8 cellular contexts compared by ENCODE assay signal in the genomic region with DNA sequence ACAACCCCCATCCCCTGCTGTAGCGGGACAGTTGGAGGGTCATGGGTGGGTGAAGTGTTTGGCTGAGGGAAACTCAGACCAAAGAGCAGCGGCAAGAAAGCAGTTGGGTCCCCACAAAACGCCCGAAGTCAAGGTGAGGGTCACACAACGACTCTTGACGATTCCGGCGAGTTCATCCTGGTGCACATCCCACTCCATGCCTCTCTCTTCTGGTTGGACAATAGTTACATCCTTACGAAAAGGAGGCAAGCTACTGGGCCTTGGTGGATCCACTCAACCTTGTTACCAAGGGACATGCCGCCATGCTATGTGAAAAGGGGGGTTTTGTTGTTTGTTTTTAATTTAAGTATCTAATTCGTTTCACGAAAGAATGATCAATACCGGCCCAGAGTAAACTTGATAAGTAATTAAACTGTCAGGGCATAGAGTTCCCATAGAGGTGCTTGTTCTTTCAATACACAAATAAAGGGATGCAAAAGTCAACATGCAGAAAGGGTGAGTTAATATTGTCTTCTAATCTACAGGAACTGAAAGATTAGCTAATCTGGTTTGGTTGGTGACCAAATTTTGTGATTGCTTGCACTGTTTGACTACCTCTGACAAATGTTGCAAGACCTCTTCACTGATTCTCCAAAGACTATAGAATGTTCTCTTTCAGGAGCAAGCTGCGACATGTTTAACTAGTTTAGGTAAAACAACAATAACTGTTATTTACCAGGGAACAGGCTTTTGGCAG. TPM values are rescaled to one million over a fixed set of nuclear protein-coding genes. Genes with fewer than 3 reads are reported as not detected.
DNase-seq lines count a peak whose midpoint lies in the region; ATAC-seq and TF ChIP-seq lines count a peak whose summit lies in the region.

No MANE protein-coding gene starts in this region.

- peak overlapping the region; percentile 65 for H3K4me2 ChIP-seq in KMS-11

- peaks cover 8% of the 10 kb centered on the region; the same call in 1 of the 2 replicates for H3K36me3 ChIP-seq in ES-I3 (ENCODE audit: insufficient read depth, low read length)
- H3K36me3 ChIP-seq in KMS-11 (ENCODE audit: insufficient read depth), result peaks cover 7% of the 10 kb centered on the region; the same call in 1 of the 2 replicates

- in situ Hi-C loops in KBM-7 (cut with MboI; ENCODE audit: low pct_unique_long_range_greater_than_20kb, low sequenced_read_pairs), result no loop called here

- H3K4me1 ChIP-seq in ES-I3 (ENCODE audit: insufficient read depth, low read length) (no peaks in the 10 kb centered on the region), KMS-11 (ENCODE audit: low read depth, poor library complexity, severe bottlenecking) (peaks cover 24% of the 10 kb centered on the region)

- CTCF ChIA-PET in activated CD8-positive, alpha-beta T cell treated with anti-CD3 and anti-CD28 coated beads, Interleukin-2, amount 10 ng/mL, durations not matched to agents 7 days and 5 days (lab: Charles Lee), result interaction anchor here (0.8 kb wide), 1 partner anchor 18 kb away, joined by 3 read pairs; no protein-coding TSS in a partner anchor

- H2AFZ ChIP-seq in KMS-11 (ENCODE audit: low read depth), result peak overlapping the region; percentile 99

- H3K9ac ChIP-seq in ES-I3 (ENCODE audit: low read depth, low read length) (peak overlapping the region; percentile 95), KMS-11 (peak overlapping the region; percentile 95)

- POLR2A ChIA-PET in activated CD8-positive, alpha-beta T cell treated with anti-CD3 and anti-CD28 coated beads, Interleukin-2, amount 10 ng/mL, durations not matched to agents 7 days and 5 days (lab: Charles Lee), result interaction anchor here (1.1 kb wide), 1 partner anchor 169 kb away, joined by 5 read pairs; a partner anchor contains a TSS

- peaks cover 36% of the 10 kb centered on the region for H3K4me1 Mint-ChIP-seq in activated CD8-positive, alpha-beta T cell treated with anti-CD3 and anti-CD28 coated beads, Interleukin-2, amount 10 ng/mL, durations not matched to agents 7 days and 5 days (ENCODE audit: low read depth)
- H3K4me1 Mint-ChIP-seq in osteocyte (ENCODE audit: unreplicated experiment), result peaks cover 44% of the 10 kb centered on the region

- no peaks in the 10 kb centered on the region for H3K27me3 Mint-ChIP-seq in activated CD8-positive, alpha-beta T cell treated with anti-CD3 and anti-CD28 coated beads, Interleukin-2, amount 10 ng/mL, durations not matched to agents 7 days and 5 days (ENCODE audit: low read depth)
- H3K27me3 Mint-ChIP-seq in osteocyte (ENCODE audit: unreplicated experiment), result no peaks in the 10 kb centered on the region

- no peaks in the 10 kb centered on the region; the same call in 1 of the 2 replicates for H3K9me3 ChIP-seq in ES-I3 (ENCODE audit: control insufficient read depth, insufficient read depth, low read length)

- H4K20me1 ChIP-seq in KMS-11 (ENCODE audit: insufficient read depth), result no peaks in the 10 kb centered on the region

- H3K27me3 ChIP-seq in KMS-11 (ENCODE audit: insufficient read depth, low read depth), result no peaks in the 10 kb centered on the region

- H3K4me3 ChIP-seq in KMS-11 (IDR thresholded peaks at IDR 0.05; ENCODE audit: insufficient read depth, low read depth, low read length), result no peak overlapping the region

- peak overlapping the region; percentile 99 for H3K4me3 Mint-ChIP-seq in activated CD8-positive, alpha-beta T cell treated with anti-CD3 and anti-CD28 coated beads, Interleukin-2, amount 10 ng/mL, durations not matched to agents 7 days and 5 days
- peak overlapping the region; percentile 96 for H3K4me3 Mint-ChIP-seq in osteocyte (ENCODE audit: unreplicated experiment)

- no peak for TF ChIP-seq CTCF in KMS-11 (conservative IDR thresholded peaks at IDR 0.05; ENCODE audit: low read depth, low read length)
- no peak for TF ChIP-seq CTCF in osteocyte (IDR thresholded peaks at IDR 0.05)

- H3K9me3 Mint-ChIP-seq in activated CD8-positive, alpha-beta T cell treated with anti-CD3 and anti-CD28 coated beads, Interleukin-2, amount 10 ng/mL, durations not matched to agents 7 days and 5 days (ENCODE audit: insufficient read depth), result no peaks in the 10 kb centered on the region
- H3K9me3 Mint-ChIP-seq in osteocyte (ENCODE audit: unreplicated experiment), result no peaks in the 10 kb centered on the region

- peak overlapping the region; percentile 87 for H3K27ac ChIP-seq in KMS-11

- peaks cover 42% of the 10 kb centered on the region for H3K36me3 Mint-ChIP-seq in activated CD8-positive, alpha-beta T cell treated with anti-CD3 and anti-CD28 coated beads, Interleukin-2, amount 10 ng/mL, durations not matched to agents 7 days and 5 days (ENCODE audit: low read depth)
- H3K36me3 Mint-ChIP-seq in osteocyte (ENCODE audit: unreplicated experiment), result peaks cover 20% of the 10 kb centered on the region

- no peak for DNase-seq in activated CD8-positive, alpha-beta T cell treated with anti-CD3 and anti-CD28 coated beads, Interleukin-2, amount 10 ng/mL, durations not matched to agents 7 days and 5 days
- DNase-seq in foreskin melanocyte, result peak; percentile 24
- DNase-seq in osteocyte (ENCODE audit: extremely low spot score, unreplicated experiment), result no peak
- no peak for DNase-seq in activated gamma-delta T cell treated with Interleukin-2 at 50 U/mL for 16 hours
- no peak for DNase-seq in KBM-7

- peak overlapping the region; percentile 99 for H3K27ac Mint-ChIP-seq in activated CD8-positive, alpha-beta T cell treated with anti-CD3 and anti-CD28 coated beads, Interleukin-2, amount 10 ng/mL, durations not matched to agents 7 days and 5 days
- peak overlapping the region; percentile 93 for H3K27ac Mint-ChIP-seq in osteocyte (ENCODE audit: unreplicated experiment)

- H3K79me2 ChIP-seq in KMS-11 (ENCODE audit: insufficient read depth, low read depth), result peaks cover 24% of the 10 kb centered on the region

- no peak for ATAC-seq in activated CD8-positive, alpha-beta T cell treated with anti-CD3 and anti-CD28 coated beads, Interleukin-2, amount 10 ng/mL, durations not matched to agents 7 days and 5 days
- no peak for ATAC-seq in GM18909 (IDR thresholded peaks at IDR 0.05; ENCODE audit: poor library complexity, unreplicated experiment)

RNA-seq across cellular contexts. Expression of a gene that starts 0.7 kb away (rescaled TPM):
- 10 to 100 TPM; 56.1 to 56.3 TPM for total RNA-seq in activated CD8-positive, alpha-beta T cell treated with anti-CD3 and anti-CD28 coated beads, Interleukin-2, amount 10 ng/mL, durations not matched to agents 7 days and 5 days
- total RNA-seq in osteocyte, result 53.0 and 53.1 TPM in 2 replicates
